9 cellular contexts compared by ENCODE assay signal in the genomic region with DNA sequence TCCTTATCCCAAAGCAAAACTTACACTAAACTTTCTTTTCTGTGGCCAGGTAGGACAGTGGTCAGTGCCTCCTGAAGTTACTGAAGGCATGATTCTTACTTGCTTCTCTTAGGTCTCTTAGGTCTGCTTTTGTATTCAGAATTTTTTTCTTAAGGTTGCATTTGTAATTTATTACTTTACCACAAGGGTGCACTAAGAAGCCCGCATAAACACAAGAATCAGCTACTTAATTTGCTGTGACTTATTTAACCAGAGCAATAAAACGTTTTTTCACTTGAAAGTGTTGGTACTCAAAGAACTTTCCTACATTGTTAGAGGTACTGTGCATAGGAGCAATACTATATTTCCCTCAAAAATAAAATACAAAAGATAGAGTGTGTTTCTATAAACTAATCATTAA.
A peak's percentile ranks its signal among the peaks of the same experiment; 100 is the strongest.
DNase-seq lines count a peak whose midpoint lies in the region; ATAC-seq, FAIRE-seq and TF ChIP-seq lines count a peak whose summit lies in the region.
"Had no signal": no experiment of that assay in that cellular context is flagged by ENCODE, and none has a peak within 500 bp of the region (broad histone marks: within the 10 kb centered on the region; RNA-seq: fewer than 3 reads in every experiment).

No MANE protein-coding gene starts in this region.

- H2AFZ ChIP-seq in OCI-LY7 (ENCODE audit: low read length), result no peak overlapping the region

- peaks cover 11% of the 10 kb centered on the region for H3K4me1 ChIP-seq in left ventricle myocardium inferior
- H3K4me1 ChIP-seq in OCI-LY7 (ENCODE audit: insufficient read depth, low read length, poor library complexity, severe bottlenecking), result no peaks in the 10 kb centered on the region

- H4K20me1 ChIP-seq in OCI-LY7 (ENCODE audit: insufficient read depth, low read length), result no peaks in the 10 kb centered on the region

- POLR2A ChIA-PET in OCI-LY7 (lab: Charles Lee), result interaction anchor here (0.6 kb wide), 1 partner anchor 560 kb away, joined by 3 read pairs; no protein-coding TSS in a partner anchor

- no peaks in the 10 kb centered on the region for H3K27me3 ChIP-seq in left ventricle myocardium inferior (ENCODE audit: low read depth)

- H3K4me2 ChIP-seq in OCI-LY7 (ENCODE audit: low read length), result no peak overlapping the region

- CTCF ChIA-PET in OCI-LY7 (lab: Charles Lee; ENCODE audit: unreplicated experiment), result interaction anchor here (0.5 kb wide), 1 partner anchor 28 kb away, joined by 4 read pairs; no protein-coding TSS in a partner anchor

- H3K36me3 ChIP-seq in left ventricle myocardium inferior (no peaks in the 10 kb centered on the region), OCI-LY7 (ENCODE audit: insufficient read depth, low read length) (no peaks in the 10 kb centered on the region)

- BruUV-seq in OCI-LY7 (replicated peaks; lab: Mats Ljungman, UMichigan), result no TSS peak

- no peaks in the 10 kb centered on the region for H3K9me3 ChIP-seq in left ventricle myocardium inferior (replicated peaks)
- H3K9me3 ChIP-seq in OCI-LY7 (ENCODE audit: low read length), result no peaks in the 10 kb centered on the region

- intact Hi-C loops in left ventricle myocardium inferior (cut with micrococcal nuclease), result loop anchor here (5.0 kb wide), 1 partner anchor 445 kb away; no protein-coding TSS in a partner anchor
- intact Hi-C loops in cardiac septum (cut with DNase I), result loop anchor here (5.0 kb wide), 1 partner anchor 80 kb away; no protein-coding TSS in a partner anchor
- intact Hi-C loops in OCI-LY7 (cut with micrococcal nuclease; ENCODE audit: unreplicated experiment), result loop anchor here (5.0 kb wide), 1 partner anchor 445 kb away; no protein-coding TSS in a partner anchor

- no peak overlapping the region for H3K4me3 ChIP-seq in left ventricle myocardium inferior
- H3K4me3 ChIP-seq in OCI-LY7 (ENCODE audit: low read depth, low read length, poor library complexity, severe bottlenecking), result no peak overlapping the region
- H3K4me3 ChIP-seq in fibroblast of villous mesenchyme (ENCODE audit: low read depth, low read length), result no peak overlapping the region

- ATAC-seq in HG02642 (IDR thresholded peaks at IDR 0.05; ENCODE audit: poor library complexity, unreplicated experiment), result no peak
- no peak for ATAC-seq in GM21723 (IDR thresholded peaks at IDR 0.05; ENCODE audit: unreplicated experiment)

- no peaks in the 10 kb centered on the region for H3K9me2 ChIP-seq in OCI-LY7 (ENCODE audit: insufficient read depth, low read length)

- no peak for DNase-seq in left ventricle myocardium inferior
- DNase-seq in cardiac septum (ENCODE audit: low spot score), result no peak
- DNase-seq in OCI-LY7 (ENCODE audit: low spot score), result peak; percentile 10
- peak; percentile 69 for DNase-seq in fibroblast of villous mesenchyme (ENCODE audit: low read depth)
- no peak for DNase-seq in stimulated activated CD4-positive, alpha-beta T cell treated with anti-CD3 and anti-CD28 coated beads, Interleukin-4, amount 100 ng/mL, for 4 hours
- DNase-seq in RCC 7860 (ENCODE audit: low spot score), result no peak
- DNase-seq: activated CD4-positive, alpha-beta T cell treated with anti-CD3 and anti-CD28 coated beads, Interleukin-2, amount 50 U/mL, for 48 hours had no signal

- H3K79me2 ChIP-seq in OCI-LY7 (ENCODE audit: insufficient read depth, low read depth, low read length), result no peaks in the 10 kb centered on the region

- H3K27ac ChIP-seq in left ventricle myocardium inferior (replicated peaks), result no peak overlapping the region
- H3K27ac ChIP-seq in OCI-LY7 (ENCODE audit: low read depth, low read length, poor library complexity, severe bottlenecking), result no peak overlapping the region

- no peak for FAIRE-seq in RCC 7860 (lab: Jason Lieb, UNC)

- peak; percentile 62 for TF ChIP-seq CTCF in left ventricle myocardium inferior (IDR thresholded peaks at IDR 0.05; ENCODE audit: borderline replicate concordance)
- TF ChIP-seq CTCF in OCI-LY7 (conservative IDR thresholded peaks at IDR 0.05; ENCODE audit: low read length), result peak; percentile 70
- TF ChIP-seq CTCF in fibroblast of villous mesenchyme (IDR thresholded peaks at IDR 0.05; ENCODE audit: insufficient read depth, low read depth, low read length), result peak; percentile 57

Comparison
In these comparisons a context has a peak if more than half of its experiments do, and no peak if none do; other contexts are left out.
1. DNase-seq: peak in OCI-LY7 (single experiment) and fibroblast of villous mesenchyme (single experiment); none in left ventricle myocardium inferior (single experiment), cardiac septum (single experiment), stimulated activated CD4-positive, alpha-beta T cell treated with anti-CD3 and anti-CD28 coated beads, Interleukin-4, amount 100 ng/mL, for 4 hours (0 of 2) and RCC 7860 (single experiment).
2. Peak in every context shown above with its lines, with median percentiles within 50 percentile points of each other: CTCF ChIP-seq.